ENCODE assay signal across 18 cellular contexts in genomic region chr10:110936757-110937156, GRCh38. TPM values are rescaled to one million over a fixed set of nuclear protein-coding genes. Genes with fewer than 3 reads are reported as not detected.
DNase-seq lines count a peak whose midpoint lies in the region; ATAC-seq and TF ChIP-seq lines count a peak whose summit lies in the region.
"Had no signal": no experiment of that assay in that cellular context is flagged by ENCODE, and none has a peak within 500 bp of the region (broad histone marks: within the 10 kb centered on the region; RNA-seq: fewer than 3 reads in every experiment).

No MANE protein-coding gene starts in this region.

- intact Hi-C loops in Right ventricle myocardium superior (cut with DNase I), result no loop called here
- intact Hi-C loops in left cardiac atrium (cut with DNase I), result no loop called here

- H3K36me3 ChIP-seq in trophoblast cell (ENCODE audit: control insufficient read depth in 1 of 2, insufficient read depth in 2 of 2, low read length in 2 of 2), result no peaks in the 10 kb centered on the region

- H3K79me1 ChIP-seq in trophoblast cell (ENCODE audit: low read length), result no peaks in the 10 kb centered on the region

- no peak overlapping the region for H3K27ac Mint-ChIP-seq in chondrocyte (ENCODE audit: unreplicated experiment)
- H3K27ac Mint-ChIP-seq: B cell; CD4-positive, CD25-positive, alpha-beta regulatory T cell; CD8-positive, alpha-beta T cell had no signal

- ATAC-seq in Right ventricle myocardium superior (ENCODE audit: poor library complexity) (no peak), left cardiac atrium (no peak), GM21528 (IDR thresholded peaks at IDR 0.05; ENCODE audit: low FRiP score, unreplicated experiment) (no peak)
- ATAC-seq: CD8-positive, alpha-beta T cell; HCT116 had no signal

- WGBS in trophoblast cell (ENCODE audit: extremely low coverage, insufficient coverage, insufficient read length), result no CpG with 5 or more reads among the region's 18 CpGs

- H2AK5ac ChIP-seq in trophoblast cell (ENCODE audit: low read length), result no peak overlapping the region

- H3K4me3 ChIP-seq in trophoblast cell (ENCODE audit: low read depth, low read length), result no peak overlapping the region
- H3K4me3 ChIP-seq: BLaER1, GM23248 had no signal

- no peak overlapping the region for H2BK5ac ChIP-seq in trophoblast cell (ENCODE audit: low read depth, low read length, poor library complexity)

- DNase-seq in Right ventricle myocardium superior (peak; percentile 31), left cardiac atrium (no peak), chondrocyte (ENCODE audit: low spot score) (peak; percentile 67), trophoblast cell (no peak)
- DNase-seq in activated naive CD4-positive, alpha-beta T cell treated with Interleukin-2 at 50 U/mL for 16 hours, result no peak
- DNase-seq: Caco-2; CD4-positive, CD25-positive, alpha-beta regulatory T cell; CD8-positive, alpha-beta T cell; DMS153; DND-41; GM23248; H7 had no signal

- H3K18ac ChIP-seq in trophoblast cell (ENCODE audit: low read length), result no peak overlapping the region

- no peak overlapping the region for H2BK120ac ChIP-seq in trophoblast cell (ENCODE audit: insufficient read depth, low read length, poor library complexity)

- no peak overlapping the region for H3K9ac ChIP-seq in trophoblast cell (ENCODE audit: low read length)
- H3K9ac ChIP-seq: BLaER1, GM23248 had no signal

- H3K23ac ChIP-seq in trophoblast cell (ENCODE audit: low read length), result no peak overlapping the region

- H3K79me2 ChIP-seq in trophoblast cell (ENCODE audit: control insufficient read depth, insufficient read depth, low read length, poor library complexity), result peaks cover 3% of the 10 kb centered on the region

- H4K91ac ChIP-seq in trophoblast cell (ENCODE audit: low read depth, low read length), result no peak overlapping the region

- no peaks in the 10 kb centered on the region for H3K4me1 ChIP-seq in trophoblast cell (ENCODE audit: control insufficient read depth in 1 of 2, insufficient read depth in 2 of 2, low read length in 2 of 2)
- H3K4me1 ChIP-seq: BLaER1 had no signal

- H3K14ac ChIP-seq in trophoblast cell (ENCODE audit: low read length), result no peak overlapping the region

- no peaks in the 10 kb centered on the region for H3K27me3 ChIP-seq in trophoblast cell (ENCODE audit: insufficient read depth, low read length)
- H3K27me3 ChIP-seq: BLaER1 had no signal

- H3K4me2 ChIP-seq in trophoblast cell (ENCODE audit: low read length), result no peak overlapping the region
- H3K4me2 ChIP-seq: BLaER1 had no signal

- H3K27me3 Mint-ChIP-seq in chondrocyte (ENCODE audit: low read depth), result no peaks in the 10 kb centered on the region
- H3K27me3 Mint-ChIP-seq: B cell; CD4-positive, CD25-positive, alpha-beta regulatory T cell had no signal

- no peak overlapping the region for H3K27ac ChIP-seq in trophoblast cell (ENCODE audit: low read depth, low read length)
- H3K27ac ChIP-seq: 22Rv1, BLaER1, C4-2B, GM23248 had no signal

- H2BK12ac ChIP-seq in trophoblast cell (ENCODE audit: low read length), result no peak overlapping the region

- no peak overlapping the region for H2AFZ ChIP-seq in trophoblast cell (ENCODE audit: insufficient read depth, low read length, poor library complexity)
- H2AFZ ChIP-seq: GM23248 had no signal

- H3K36me3 Mint-ChIP-seq in chondrocyte (ENCODE audit: low read depth), result no peaks in the 10 kb centered on the region

- H4K12ac ChIP-seq in trophoblast cell (ENCODE audit: low read depth, low read length), result no peak overlapping the region

- H3K4me3 Mint-ChIP-seq in chondrocyte (ENCODE audit: unreplicated experiment), result no peak overlapping the region
- H3K4me3 Mint-ChIP-seq: B cell; CD4-positive, CD25-positive, alpha-beta regulatory T cell; CD8-positive, alpha-beta T cell had no signal

- peaks cover 15% of the 10 kb centered on the region for H3K4me1 Mint-ChIP-seq in chondrocyte (ENCODE audit: low read depth)

- H3K4ac ChIP-seq in trophoblast cell (ENCODE audit: low read depth, low read length), result peak overlapping the region; percentile 75

- TF ChIP-seq CTCF in chondrocyte (IDR thresholded peaks at IDR 0.05), result no peak

- no peak overlapping the region for H4K8ac ChIP-seq in trophoblast cell (ENCODE audit: low read depth, low read length)

- H3K9me3 Mint-ChIP-seq in chondrocyte (ENCODE audit: low read depth), result no peaks in the 10 kb centered on the region

- H3K9me3 ChIP-seq in trophoblast cell (ENCODE audit: insufficient read depth, low read depth, low read length), result peaks cover 1% of the 10 kb centered on the region
- H3K9me3 ChIP-seq: Caco-2 had no signal

RNA-seq across cellular contexts. Expression of gene SHOC2, which starts 17.4 kb away (rescaled TPM):
- total RNA-seq in Right ventricle myocardium superior (40.8 TPM), left cardiac atrium (10 to 100 TPM; 43.0 to 49.4 TPM), chondrocyte (64.4 to 73.3 TPM (median 65.9 TPM) in 3 replicates)
- polyA plus RNA-seq in trophoblast cell (2013), result 34.3 and 36.2 TPM in 2 replicates

RNA-seq across cellular contexts. Expression of gene BBIP1, which starts 17.8 kb away (rescaled TPM):
- total RNA-seq in Right ventricle myocardium superior (16.0 TPM), left cardiac atrium (10 to 100 TPM; 22.8 to 25.5 TPM), chondrocyte (22.2 to 26.4 TPM (median 25.0 TPM) in 3 replicates)
- 25.9 and 26.3 TPM in 2 replicates for polyA plus RNA-seq in trophoblast cell (2013)

Comparison
In these comparisons a context has a peak if more than half of its experiments do, and no peak if none do; other contexts are left out.
1. DNase-seq: peak in Right ventricle myocardium superior (single experiment) and chondrocyte (single experiment); none in left cardiac atrium (single experiment), trophoblast cell (0 of 2) and activated naive CD4-positive, alpha-beta T cell treated with Interleukin-2 at 50 U/mL for 16 hours (single experiment).